In the genomic region with DNA sequence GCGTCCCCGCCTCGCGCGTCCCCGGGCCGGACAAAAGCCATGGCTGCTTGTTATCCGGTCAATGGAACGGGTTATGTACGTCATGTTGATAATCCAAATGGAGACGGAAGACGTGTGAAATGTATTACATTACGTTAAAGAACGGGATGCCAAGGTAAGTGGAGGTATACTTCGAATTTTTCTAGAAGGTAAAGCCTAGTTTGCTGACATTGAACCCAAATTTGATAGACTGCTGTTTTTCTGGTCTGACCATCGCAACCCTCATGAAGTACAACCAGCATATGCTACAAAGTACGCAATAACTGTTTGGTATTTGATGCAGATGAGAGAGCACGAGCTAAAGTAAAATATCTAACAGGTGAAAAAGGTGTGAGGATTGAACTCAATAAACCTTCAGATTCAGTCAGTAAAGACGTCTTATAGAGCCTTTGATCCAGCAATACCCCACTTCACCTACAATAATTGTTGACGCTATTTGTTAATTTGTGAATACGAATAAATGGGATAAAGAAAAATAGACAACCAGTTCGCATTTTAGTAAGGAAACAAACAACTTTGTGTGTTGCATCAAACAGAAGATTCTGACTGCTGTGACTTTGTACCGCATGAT, we compare ENCODE assay signal across 8 cellular contexts. TPM values are rescaled to one million over a fixed set of nuclear protein-coding genes. Genes with fewer than 3 reads are reported as not detected.
A peak's percentile ranks its signal among the peaks of the same experiment; 100 is the strongest.
DNase-seq lines count a peak whose midpoint lies in the region; ATAC-seq, FAIRE-seq and TF ChIP-seq lines count a peak whose summit lies in the region.

No MANE protein-coding gene starts in this region.

- TF ChIP-seq RAD21 in GM12878 (IDR thresholded peaks at IDR 0.05; ENCODE audit: insufficient read depth, low read depth, low read length) = no peak

- no peak overlapping the region for H2AFZ ChIP-seq in GM12878 (ENCODE audit: control insufficient read depth, low read depth, low read length)

- H3K4me2 ChIP-seq in GM12878 (ENCODE audit: control insufficient read depth, insufficient read depth) = peak overlapping the region; percentile 84

- RAD21 ChIA-PET in GM12878 (lab: Charles Lee; ENCODE audit: unreplicated experiment) = interaction anchor here (0.8 kb wide), 1 partner anchor 33 kb away, joined by 4 read pairs; no protein-coding TSS in a partner anchor

- FAIRE-seq in GM12878 (lab: Jason Lieb, UNC) = no peak

- intact Hi-C loops in GM12878 (cut with micrococcal nuclease; ENCODE audit: unreplicated experiment) = no loop called here
- intact Hi-C loops in lower leg skin (cut with DNase I; ENCODE audit: low total_unique reads) = no loop called here
- intact Hi-C loops in thyroid gland (cut with DNase I) = no loop called here

- H3K4me1 ChIP-seq in GM12878 (ENCODE audit: control insufficient read depth, insufficient read depth, low read length) = peaks cover 9% of the 10 kb centered on the region
- H3K4me1 ChIP-seq in thyroid gland = peaks cover 33 to 36% of the 10 kb centered on the region in 2 donors

- no peak for DNase-seq in activated T-cell treated with anti-CD3 and anti-CD28 coated beads, Interleukin-2, amount 50 U/mL, for 4 hours
- DNase-seq in activated T-cell treated with anti-CD3 and anti-CD28 coated beads, Interleukin-2, amount 50 U/mL, for 48 hours = no peak
- DNase-seq in GM12878 (ENCODE audit: low read depth, low spot score) (no peak), lower leg skin (ENCODE audit: low spot score in 2 of 2) (no peak), thyroid gland (no peak), AG08396 (ENCODE audit: low spot score) (no peak)
- no peak for DNase-seq in activated effector memory CD4-positive, alpha-beta T cell treated with anti-CD3 and anti-CD28 coated beads, Interleukin-2, amount 50 U/mL, for 16 hours

- H3K4me3 ChIP-seq in GM12878 (peak overlapping the region; percentile 65), lower leg skin (ENCODE audit: low read depth, poor library complexity, severe bottlenecking) (peak overlapping the region; percentile 34), thyroid gland (replicated peaks in 1 of 3) (peak overlapping the region; percentile 17 to 52 (median 35))

- no peaks in the 10 kb centered on the region for H3K9me3 Mint-ChIP-seq in activated T-cell treated with anti-CD3 and anti-CD28 coated beads, Interleukin-2, amount 50 U/mL, for 4 hours

- H3K27me3 Mint-ChIP-seq in activated T-cell treated with anti-CD3 and anti-CD28 coated beads, Interleukin-2, amount 50 U/mL, for 4 hours (ENCODE audit: low read depth) = no peaks in the 10 kb centered on the region

- WGBS in GM12878 (ENCODE audit: insufficient coverage, insufficient replicate concordance, low lambda C conversion rate, missing lambda C conversion rate) = 40% methylated on average over 23 of the region's 23 CpGs
- 35 to 37% methylated on average over 23 of the region's 23 CpGs for WGBS in lower leg skin, 2 donors
- 32 to 33% methylated on average over 22 to 23 of the region's 23 CpGs for WGBS in thyroid gland, 2 donors

- H3K79me2 ChIP-seq in GM12878 (ENCODE audit: control insufficient read depth, insufficient read depth, low read length) = no peaks in the 10 kb centered on the region; the same call in 1 of the 2 replicates

- H4K20me1 ChIP-seq in GM12878 (ENCODE audit: control insufficient read depth, insufficient read depth) = no peaks in the 10 kb centered on the region

- no peak for TF ChIP-seq POLR2A in GM12878 (IDR thresholded peaks at IDR 0.05; ENCODE audit: low read depth, low read length)
- TF ChIP-seq POLR2A in lower leg skin (IDR thresholded peaks at IDR 0.05) = no peak
- TF ChIP-seq POLR2A in thyroid gland (IDR thresholded peaks at IDR 0.05) = no peak

- BruUV-seq in GM12878 (replicated peaks; lab: Mats Ljungman, UMichigan) = no TSS peak

- H3K4me1 Mint-ChIP-seq in activated T-cell treated with anti-CD3 and anti-CD28 coated beads, Interleukin-2, amount 50 U/mL, for 4 hours (ENCODE audit: low read depth) = peaks cover 50% of the 10 kb centered on the region

- H3K27ac ChIP-seq in GM12878 (ENCODE audit: control insufficient read depth, insufficient read depth) (no peak overlapping the region), thyroid gland (peak overlapping the region; percentile 89 to 93 (median 91))

- peaks cover 8% of the 10 kb centered on the region for H3K36me3 Mint-ChIP-seq in activated T-cell treated with anti-CD3 and anti-CD28 coated beads, Interleukin-2, amount 50 U/mL, for 4 hours (ENCODE audit: insufficient read depth)

- TF ChIP-seq EP300 in GM12878 (IDR thresholded peaks at IDR 0.05; ENCODE audit: borderline replicate concordance in 1 of 2, control insufficient read depth in 1 of 2, low read depth in 2 of 2, low read length in 2 of 2) = no peak

- H3K27me3 ChIP-seq in GM12878 (replicated peaks in 1 of 2; ENCODE audit: control insufficient read depth in 2 of 2, insufficient read depth in 2 of 2, low read length in 1 of 2) (no peaks in the 10 kb centered on the region), thyroid gland (no peaks in the 10 kb centered on the region)

- in situ Hi-C loops in GM12878 (cut with MboI) = no loop called here

- POLR2A ChIA-PET in GM12878 (lab: Charles Lee) = no interaction called here

- SMC1A ChIA-PET in GM12878 (lab: Charles Lee; ENCODE audit: uncharacterized antibody, unreplicated experiment) = interaction anchor here (0.8 to 2.5 kb wide), 7 partner anchors 9 to 70 kb away, joined by 3 to 11 read pairs (median 4); no protein-coding TSS in a partner anchor

- H3K9me3 ChIP-seq in GM12878 (replicated peaks; ENCODE audit: control insufficient read depth, insufficient read depth, low read length) (no peaks in the 10 kb centered on the region), thyroid gland (no peaks in the 10 kb centered on the region)

- H3K36me3 ChIP-seq in GM12878 (ENCODE audit: control insufficient read depth in 2 of 2, insufficient read depth in 2 of 2, low read length in 1 of 2) (no peaks in the 10 kb centered on the region), thyroid gland (peaks cover 0 to 2% of the 10 kb centered on the region in 2 donors)

- CTCF ChIA-PET in GM12878 (lab: Yijun Ruan, JAX) = interaction anchor here (1.0 to 1.9 kb wide), 4 partner anchors 18 to 35 kb away, joined by 3 to 8 read pairs (median 6); partner anchors contain the start of genes WDR73 and ZSCAN2

- no peak overlapping the region for H3K9ac ChIP-seq in GM12878 (ENCODE audit: control insufficient read depth, insufficient read depth, low read length)

- TF ChIP-seq CTCF in GM12878 (IDR thresholded peaks at IDR 0.05 in 2 of 3, conservative IDR thresholded peaks at IDR 0.05 in 1 of 3; ENCODE audit: control insufficient read depth in 2 of 3, extremely low read depth in 1 of 3, insufficient read depth in 1 of 3, low read depth in 3 of 3, low read length in 3 of 3) (no peak), lower leg skin (IDR thresholded peaks at IDR 0.05) (no peak), thyroid gland (IDR thresholded peaks at IDR 0.05) (no peak)

- no peak for ATAC-seq in activated T-cell treated with anti-CD3 and anti-CD28 coated beads, Interleukin-2, amount 50 U/mL, for 4 hours
- no peak for ATAC-seq in GM12878
- ATAC-seq in HG02840 (IDR thresholded peaks at IDR 0.05; ENCODE audit: low FRiP score, unreplicated experiment) = no peak

- H3K4me3 Mint-ChIP-seq in activated T-cell treated with anti-CD3 and anti-CD28 coated beads, Interleukin-2, amount 50 U/mL, for 4 hours = peak overlapping the region; percentile 92

RNA-seq across cellular contexts. Expression of gene WDR73, which starts 19.8 kb away (rescaled TPM):
- total RNA-seq in activated T-cell treated with anti-CD3 and anti-CD28 coated beads, Interleukin-2, amount 50 U/mL, for 4 hours = 10 to 100 TPM; 31.1 to 38.8 (median 36.0) TPM
- total RNA-seq in GM12878 (2013; cell fraction: nucleolus; rRNA removed) = 44.1 and 50.6 TPM in 2 replicates
- total RNA-seq in GM12878 (2014; rRNA removed) (15.4 and 16.4 TPM in 2 replicates), GM12878 (2014; rRNA removed; fragmentation: Illumina TruSeq; extraction: Trizol) (11.5 and 14.9 TPM in 2 replicates), GM12878 (2021) (13.6 and 21.6 TPM in 2 replicates), lower leg skin (10 to 100 TPM in 3 of 4 donors, 1 to 10 TPM in 1; 10.0 to 26.5 (median 18.9) TPM), thyroid gland (10 to 100 TPM; 37.5 to 63.3 (median 41.1) TPM)
- 9.2 TPM for polyA plus RNA-seq in GM12878 (2011; ENCODE audit: low read depth)
- polyA plus RNA-seq in GM12878 (2011; rRNA removed) (9.6 and 12.0 TPM in 2 replicates), GM12878 (2014; fragmentation: Illumina TruSeq; extraction: Trizol) (17.3 and 17.5 TPM in 2 replicates), GM12878 (2014; fragmentation: Nextera tagmentation; extraction: Ambion mirVana) (1 to 10 TPM; 4.4 to 7.0 TPM), GM12878 (2014; rRNA removed) (19.9 and 20.3 TPM in 2 replicates), GM12878 (2016; fragmentation: Nextera tagmentation; extraction: Ambion mirVana) (10 to 100 TPM; 25.4 to 25.6 TPM)
- 13.3 and 16.0 TPM in 2 replicates for polyA plus RNA-seq in GM12878 (2011; cell fraction: cytosol; rRNA removed)
- 32.3 and 32.5 TPM in 2 replicates for polyA plus RNA-seq in GM12878 (2011; cell fraction: nucleus; rRNA removed)
- polyA plus RNA-seq in GM12878 (2012) = 12.0 and 12.3 TPM in 2 replicates
- 14.2 and 14.5 TPM in 2 replicates for polyA minus RNA-seq in GM12878 (2011; rRNA and poly(A)+ RNA removed)
- 4.0 and 5.3 TPM in 2 replicates for polyA minus RNA-seq in GM12878 (2011; cell fraction: cytosol; rRNA and poly(A)+ RNA removed)
- polyA minus RNA-seq in GM12878 (2011; cell fraction: nucleus; rRNA and poly(A)+ RNA removed) = 8.2 and 9.9 TPM in 2 replicates

RNA-seq across cellular contexts. Expression of gene NMB, which starts 23.7 kb away (rescaled TPM):
- 10 to 100 TPM in 1 of 3 donors, 1 to 10 TPM in 2; 9.1 to 12.0 (median 9.3) TPM for total RNA-seq in activated T-cell treated with anti-CD3 and anti-CD28 coated beads, Interleukin-2, amount 50 U/mL, for 4 hours
- 0.73 TPM in 1 of 2 replicates, not detected in the other for total RNA-seq in GM12878 (2013; cell fraction: nucleolus; rRNA removed)
- total RNA-seq in GM12878 (2014; rRNA removed) (2.5 and 4.1 TPM in 2 replicates), GM12878 (2014; rRNA removed; fragmentation: Illumina TruSeq; extraction: Trizol) (0.67 and 1.8 TPM in 2 replicates), GM12878 (2021) (1.3 and 2.8 TPM in 2 replicates), lower leg skin (1 to 10 TPM in 3 of 4 donors, under 1 TPM in 1; 0.88 to 5.7 (median 3.5) TPM), thyroid gland (10 to 100 TPM; 12.9 to 43.4 (median 23.5) TPM)
- not detected for polyA plus RNA-seq in GM12878 (2011; ENCODE audit: low read depth)
- polyA plus RNA-seq in GM12878 (2011; rRNA removed) (0.62 and 0.76 TPM in 2 replicates), GM12878 (2014; fragmentation: Illumina TruSeq; extraction: Trizol) (0.76 and 0.81 TPM in 2 replicates), GM12878 (2014; fragmentation: Nextera tagmentation; extraction: Ambion mirVana) (under 1 TPM; 0.32 to 0.91 TPM), GM12878 (2014; rRNA removed) (2.9 and 3.6 TPM in 2 replicates), GM12878 (2016; fragmentation: Nextera tagmentation; extraction: Ambion mirVana) (1 to 10 TPM; 2.2 to 2.7 TPM)
- polyA plus RNA-seq in GM12878 (2011; cell fraction: cytosol; rRNA removed) = 0.79 and 1.3 TPM in 2 replicates
- 0.85 and 0.97 TPM in 2 replicates for polyA plus RNA-seq in GM12878 (2011; cell fraction: nucleus; rRNA removed)
- polyA plus RNA-seq in GM12878 (2012) = 1.0 and 1.7 TPM in 2 replicates
- 0.26 TPM in 1 of 2 replicates, not detected in the other for polyA minus RNA-seq in GM12878 (2011; rRNA and poly(A)+ RNA removed)
- polyA minus RNA-seq in GM12878 (2011; cell fraction: cytosol; rRNA and poly(A)+ RNA removed) = not detected in 2 replicates
- polyA minus RNA-seq in GM12878 (2011; cell fraction: nucleus; rRNA and poly(A)+ RNA removed) = 0.24 TPM in 1 of 2 replicates, not detected in the other

RNA-seq across cellular contexts. Expression of gene ZSCAN2, which starts 33.5 kb away (rescaled TPM):
- total RNA-seq in activated T-cell treated with anti-CD3 and anti-CD28 coated beads, Interleukin-2, amount 50 U/mL, for 4 hours = 1 to 10 TPM; 6.3 to 9.3 (median 6.6) TPM
- 19.5 and 20.1 TPM in 2 replicates for total RNA-seq in GM12878 (2013; cell fraction: nucleolus; rRNA removed)
- total RNA-seq in GM12878 (2014; rRNA removed) = 10.6 and 13.2 TPM in 2 replicates
- 8.0 and 9.5 TPM in 2 replicates for total RNA-seq in GM12878 (2014; rRNA removed; fragmentation: Illumina TruSeq; extraction: Trizol)
- 9.1 and 11.3 TPM in 2 replicates for total RNA-seq in GM12878 (2021)
- polyA plus RNA-seq in GM12878 (2011; ENCODE audit: low read depth) = 4.4 TPM
- polyA plus RNA-seq in GM12878 (2011; rRNA removed) = 8.5 and 11.5 TPM in 2 replicates
- 9.3 and 12.2 TPM in 2 replicates for polyA plus RNA-seq in GM12878 (2011; cell fraction: cytosol; rRNA removed)
- 8.5 and 11.6 TPM in 2 replicates for polyA plus RNA-seq in GM12878 (2011; cell fraction: nucleus; rRNA removed)
- polyA plus RNA-seq in GM12878 (2012) = 6.6 and 9.2 TPM in 2 replicates
- polyA plus RNA-seq in GM12878 (2014; fragmentation: Illumina TruSeq; extraction: Trizol) = 5.5 and 7.6 TPM in 2 replicates
- polyA plus RNA-seq in GM12878 (2014; fragmentation: Nextera tagmentation; extraction: Ambion mirVana) = 1 to 10 TPM; 2.7 to 3.0 TPM
- 12.2 and 13.4 TPM in 2 replicates for polyA plus RNA-seq in GM12878 (2014; rRNA removed)
- 1 to 10 TPM; 7.0 to 7.6 TPM for polyA plus RNA-seq in GM12878 (2016; fragmentation: Nextera tagmentation; extraction: Ambion mirVana)
- polyA minus RNA-seq in GM12878 (2011; rRNA and poly(A)+ RNA removed) = 10.1 and 12.7 TPM in 2 replicates
- 2.3 and 6.1 TPM in 2 replicates for polyA minus RNA-seq in GM12878 (2011; cell fraction: cytosol; rRNA and poly(A)+ RNA removed)
- polyA minus RNA-seq in GM12878 (2011; cell fraction: nucleus; rRNA and poly(A)+ RNA removed) = 5.3 and 10.5 TPM in 2 replicates
- 10 to 100 TPM in 1 of 4 donors, 1 to 10 TPM in 3; 3.0 to 11.4 (median 6.7) TPM for total RNA-seq in lower leg skin
- 10 to 100 TPM in 2 of 4 donors, 1 to 10 TPM in 2; 9.1 to 22.7 (median 11.7) TPM for total RNA-seq in thyroid gland
